In genomic region chr5:143190260-143190810, GRCh38 we compare ENCODE assay signal across 17 cellular contexts.
"Had no signal": no experiment of that assay in that cellular context is flagged by ENCODE, and none has a peak within 500 bp of the region (broad histone marks: within the 10 kb centered on the region; RNA-seq: fewer than 3 reads in every experiment).

No MANE protein-coding gene starts in this region.

- H3K9me2 ChIP-seq: SK-N-SH had no signal

- H3K9me3 ChIP-seq: SK-N-SH had no signal

- H3K9ac ChIP-seq: SK-N-SH had no signal

- H3K4me2 ChIP-seq: SK-N-SH had no signal

- H3K27ac ChIP-seq: RWPE1 had no signal

- DNase-seq: Kasumi-1, KBM-7, MM.1S, NCI-H1092 treated with DMSO at 0.1 percent for 48 hours, NCI-H1436, NCI-H187 treated with DMSO at 0.1 percent for 48 hours, NCI-H2029 treated with DMSO at 0.1 percent for 48 hours, NCI-H345, NCI-H446 treated with DMSO at 0.1 percent for 48 hours, NCI-H510A treated with DMSO at 0.1 percent for 48 hours, NCI-H526 treated with DMSO at 0.1 percent for 48 hours, NCI-H774, SHP77, SK-N-SH, SW 1271, T-cell had no signal

- ATAC-seq: T-cell had no signal
